10 cellular contexts compared by ENCODE assay signal in genomic region chr14:32512348-32512747, GRCh38.
"Had no signal": no experiment of that assay in that cellular context is flagged by ENCODE, and none has a peak within 500 bp of the region (broad histone marks: within the 10 kb centered on the region; RNA-seq: fewer than 3 reads in every experiment).

No MANE protein-coding gene starts in this region.

- H3K27me3 Mint-ChIP-seq: activated naive CD4-positive, alpha-beta T cell treated with anti-CD3 and anti-CD28 coated beads, Interleukin-2, amount 10 ng/mL, durations not matched to agents 7 days and 5 days had no signal

- H3K27ac ChIP-seq: body of pancreas, upper lobe of left lung had no signal

- H3K9me3 Mint-ChIP-seq: activated naive CD4-positive, alpha-beta T cell treated with anti-CD3 and anti-CD28 coated beads, Interleukin-2, amount 10 ng/mL, durations not matched to agents 7 days and 5 days; activated T-helper 2 cell treated with anti-CD3 and anti-CD28 coated beads, Interferon-gamma antibody, Interleukin-2, Interleukin-4, amounts not matched to agents 10 μg/mL and 5 μg/mL and 100 μg/mL, durations not matched to agents 14 hours and 24 hours and 36 hours; stimulated activated memory B cell treated with anti-CD40 and anti-IgM and Interleukin-4, amounts not matched to agents 10 μg/mL and 1 μg/mL and 100 μg/mL, for 72 hours had no signal

- DNase-seq: activated CD4-positive, alpha-beta T cell treated with anti-CD3 and anti-CD28 coated beads, Interleukin-2, amount 50 U/mL, for 1 hour; activated CD4-positive, CD25-positive, alpha-beta regulatory T cell; activated naive CD4-positive, alpha-beta T cell treated with anti-CD3 and anti-CD28 coated beads, Interleukin-2, amount 10 ng/mL, durations not matched to agents 7 days and 5 days; body of pancreas; left colon; nephron progenitor cell; SHP77 treated with DMSO at 0.1 percent for 48 hours; upper lobe of left lung had no signal

- H3K9me3 ChIP-seq: body of pancreas, upper lobe of left lung had no signal

- H3K27me3 ChIP-seq: body of pancreas, upper lobe of left lung had no signal

- H3K4me3 Mint-ChIP-seq: activated naive CD4-positive, alpha-beta T cell treated with anti-CD3 and anti-CD28 coated beads, Interleukin-2, amount 10 ng/mL, durations not matched to agents 7 days and 5 days; stimulated activated memory B cell treated with anti-CD40 and anti-IgM and Interleukin-4, amounts not matched to agents 10 μg/mL and 1 μg/mL and 100 μg/mL, for 72 hours had no signal

- H3K4me1 Mint-ChIP-seq: activated naive CD4-positive, alpha-beta T cell treated with anti-CD3 and anti-CD28 coated beads, Interleukin-2, amount 10 ng/mL, durations not matched to agents 7 days and 5 days; stimulated activated memory B cell treated with anti-CD40 and anti-IgM and Interleukin-4, amounts not matched to agents 10 μg/mL and 1 μg/mL and 100 μg/mL, for 72 hours had no signal

- H3K4me3 ChIP-seq: body of pancreas, upper lobe of left lung had no signal

- ATAC-seq: body of pancreas; left colon; stimulated activated memory B cell treated with anti-CD40 and anti-IgM and Interleukin-4, amounts not matched to agents 10 μg/mL and 1 μg/mL and 100 μg/mL, for 72 hours had no signal

- H3K27ac Mint-ChIP-seq: activated naive CD4-positive, alpha-beta T cell treated with anti-CD3 and anti-CD28 coated beads, Interleukin-2, amount 10 ng/mL, durations not matched to agents 7 days and 5 days; activated T-helper 2 cell treated with anti-CD3 and anti-CD28 coated beads, Interferon-gamma antibody, Interleukin-2, Interleukin-4, amounts not matched to agents 10 μg/mL and 5 μg/mL and 100 μg/mL, durations not matched to agents 14 hours and 24 hours and 36 hours; stimulated activated memory B cell treated with anti-CD40 and anti-IgM and Interleukin-4, amounts not matched to agents 10 μg/mL and 1 μg/mL and 100 μg/mL, for 72 hours had no signal

- H3K36me3 Mint-ChIP-seq: activated naive CD4-positive, alpha-beta T cell treated with anti-CD3 and anti-CD28 coated beads, Interleukin-2, amount 10 ng/mL, durations not matched to agents 7 days and 5 days; stimulated activated memory B cell treated with anti-CD40 and anti-IgM and Interleukin-4, amounts not matched to agents 10 μg/mL and 1 μg/mL and 100 μg/mL, for 72 hours had no signal

- H3K36me3 ChIP-seq: upper lobe of left lung had no signal

- H3K4me1 ChIP-seq: body of pancreas had no signal
